In the genomic region with DNA sequence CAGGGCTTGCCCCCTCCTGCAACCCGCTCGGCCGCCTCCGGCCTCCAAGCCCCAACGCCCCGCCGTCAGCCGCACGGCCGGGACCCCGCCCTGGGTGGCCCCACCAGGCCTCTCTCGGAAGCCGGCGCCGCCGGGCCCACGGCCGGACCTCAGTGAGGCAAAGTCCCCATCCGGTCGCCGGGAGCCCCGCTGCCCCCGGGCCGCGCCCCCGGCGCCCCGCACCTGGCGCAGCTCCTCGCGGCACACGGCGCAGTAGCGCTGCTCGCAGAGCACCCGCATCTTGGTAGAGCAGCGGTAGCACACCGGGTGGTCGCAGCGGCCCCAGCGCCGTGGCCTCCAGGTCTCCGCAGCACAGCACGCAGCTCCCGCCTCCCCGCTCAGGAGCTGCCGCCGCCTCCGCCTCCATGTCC, we compare ENCODE assay signal across 1 cellular context.
TF ChIP-seq lines count a peak whose summit lies in the region.

No MANE protein-coding gene starts in this region.

TF ChIP-seq in H1, 55 proteins besides CTCF, POLR2A, EP300 and RAD21:
- TF ChIP-seq SIN3A (conservative IDR thresholded peaks at IDR 0.05 in 1 of 2, IDR thresholded peaks at IDR 0.05 in 1 of 2; ENCODE audit: low read depth in 1 of 2, low read length in 2 of 2) (0 out of 4 replicates have a peak, but pooled peaks of 1 of the 2 experiments have one; percentile 17), RBBP5 (IDR thresholded peaks at IDR 0.05; ENCODE audit: borderline replicate concordance, low read depth, low read length) (0 out of 2 replicates have a peak, but pooled peaks have one; percentile 11), HDAC2 (IDR thresholded peaks at IDR 0.05; ENCODE audit: borderline replicate concordance in 1 of 2, low read depth in 2 of 2, low read length in 2 of 2) (0 out of 4 replicates have a peak, but pooled peaks of 1 of the 2 experiments have one; percentile 21), KDM4A (IDR thresholded peaks at IDR 0.05; ENCODE audit: low read depth, low read length, severe bottlenecking) (peak; percentile 80), CBX8 (IDR thresholded peaks at IDR 0.05; ENCODE audit: borderline replicate concordance, low read depth, low read length) (no peak)
- TF ChIP-seq, protein P1, sequence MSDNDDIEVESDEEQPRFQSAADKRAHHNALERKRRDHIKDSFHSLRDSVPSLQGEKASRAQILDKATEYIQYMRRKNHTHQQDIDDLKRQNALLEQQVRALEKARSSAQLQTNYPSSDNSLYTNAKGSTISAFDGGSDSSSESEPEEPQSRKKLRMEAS (IDR thresholded peaks at IDR 0.05), result no peak
